8 cellular contexts compared by ENCODE assay signal in genomic region chr2:156321243-156321904, GRCh38. TPM values are rescaled to one million over a fixed set of nuclear protein-coding genes. Genes with fewer than 3 reads are reported as not detected.
DNase-seq lines count a peak whose midpoint lies in the region; ATAC-seq, FAIRE-seq and TF ChIP-seq lines count a peak whose summit lies in the region.

No MANE protein-coding gene starts in this region.

- H3F3A ChIP-seq in smooth muscle cell (ENCODE audit: low read depth), result no peaks in the 10 kb centered on the region

- no peak overlapping the region for H2AFZ ChIP-seq in smooth muscle cell (ENCODE audit: low read depth)

- intact Hi-C loops in heart left ventricle (cut with DNase I) (no loop called here), posterior vena cava (cut with DNase I) (no loop called here)

- H3K27me3 ChIP-seq in heart left ventricle, result peaks cover 7 to 73% (median 49%) of the 10 kb centered on the region in 9 donors
- H3K27me3 ChIP-seq in smooth muscle cell (ENCODE audit: low read depth), result peaks cover 71% of the 10 kb centered on the region

- TF ChIP-seq POLR2A in heart left ventricle (IDR thresholded peaks at IDR 0.05), result no peak

- no peaks in the 10 kb centered on the region for H3K79me2 ChIP-seq in smooth muscle cell (ENCODE audit: low read depth)

- peak in 1 of 12 donors; percentile 8 for TF ChIP-seq CTCF in heart left ventricle (IDR thresholded peaks at IDR 0.05)
- TF ChIP-seq CTCF in smooth muscle cell (IDR thresholded peaks at IDR 0.05; ENCODE audit: borderline replicate concordance, insufficient read depth, poor library complexity, severe bottlenecking), result no peak

- peak overlapping the region in 11 of 12 donors; percentile 16 to 63 (median 48) for H3K4me3 ChIP-seq in heart left ventricle
- peak overlapping the region; percentile 5 for H3K4me3 ChIP-seq in smooth muscle cell

- peak; percentile 54 for ATAC-seq in GM19351 (IDR thresholded peaks at IDR 0.05; ENCODE audit: unreplicated experiment)
- peak in 2 of 4 donors; percentile 19 to 47 for ATAC-seq in heart left ventricle

- no peak for FAIRE-seq in frontal cortex (lab: Jason Lieb, UNC)

- H3K27ac ChIP-seq in heart left ventricle (peak overlapping the region in 5 of 12 donors; percentile 55 to 83 (median 76)), smooth muscle cell (ENCODE audit: low read depth) (no peak overlapping the region)

- H3K9me3 ChIP-seq in heart left ventricle (no peaks in the 10 kb centered on the region), smooth muscle cell (replicated peaks; ENCODE audit: low read depth) (no peaks in the 10 kb centered on the region)

- peaks cover 0 to 38% (median 26%) of the 10 kb centered on the region in 12 donors for H3K4me1 ChIP-seq in heart left ventricle
- H3K4me1 ChIP-seq in smooth muscle cell (ENCODE audit: low read depth), result peaks cover 9% of the 10 kb centered on the region

- no peak overlapping the region for H3K9ac ChIP-seq in smooth muscle cell (ENCODE audit: low read depth)

- no peaks in the 10 kb centered on the region for H4K20me1 ChIP-seq in smooth muscle cell (ENCODE audit: low read depth)

- DNase-seq in activated CD8-positive, alpha-beta memory T cell treated with anti-CD3 and anti-CD28 coated beads, Interleukin-2, amount 50 U/mL, for 48 hours, result peak; percentile 74
- DNase-seq in heart left ventricle (peak in 3 of 5 donors; percentile 28 to 69 (median 29)), smooth muscle cell (lab: John Stamatoyannopoulos, UW; ENCODE audit: unreplicated experiment) (no peak), GDM1 (lab: John Stamatoyannopoulos, UW) (no peak), superior temporal gyrus (ENCODE audit: extremely low spot score) (no peak), frontal cortex (ENCODE audit: low spot score in 2 of 2) (no peak), posterior vena cava (ENCODE audit: low spot score) (no peak)

- peak overlapping the region; percentile 81 for H3K4me2 ChIP-seq in smooth muscle cell

- WGBS in heart left ventricle, 4 donors, result 3 to 5% (median 4%) methylated on average over 28 to 31 of the region's 31 CpGs
- 47% methylated on average over 31 of the region's 31 CpGs for WGBS in smooth muscle cell (ENCODE audit: low lambda C conversion rate)

- H3K36me3 ChIP-seq in heart left ventricle (peaks cover 0 to 5% (median 0%) of the 10 kb centered on the region in 9 donors), smooth muscle cell (ENCODE audit: low read depth) (no peaks in the 10 kb centered on the region)

RNA-seq across cellular contexts. Expression of gene NR4A2, which starts 11.1 kb away (rescaled TPM):
- total RNA-seq in heart left ventricle (10 to 100 TPM in 1 of 9 donors, 1 to 10 TPM in 5, under 1 TPM in 3; 0.63 to 14.2 (median 1.1) TPM), smooth muscle cell (6.7 and 12.3 TPM in 2 replicates), frontal cortex (15.1 TPM), posterior vena cava (10 to 100 TPM in 1 of 2 donors, 1 to 10 TPM in 1; 7.8 to 15.5 TPM)
- polyA plus RNA-seq in heart left ventricle (1 to 10 TPM; 1.6 to 4.0 TPM), smooth muscle cell (14.1 and 14.5 TPM in 2 replicates)

Comparison
In these comparisons a context has a peak if more than half of its experiments do, and no peak if none do; other contexts are left out.
1. DNase-seq: peak in activated CD8-positive, alpha-beta memory T cell treated with anti-CD3 and anti-CD28 coated beads, Interleukin-2, amount 50 U/mL, for 48 hours (single experiment) and heart left ventricle (3 of 5); none in smooth muscle cell (single experiment), GDM1 (single experiment), superior temporal gyrus (single experiment), frontal cortex (0 of 2) and posterior vena cava (single experiment).